ENCODE assay signal across 21 cellular contexts in genomic region chr2:224657349-224657748, GRCh38. TPM values are rescaled to one million over a fixed set of nuclear protein-coding genes. Genes with fewer than 3 reads are reported as not detected.
DNase-seq lines count a peak whose midpoint lies in the region; ATAC-seq, FAIRE-seq and TF ChIP-seq lines count a peak whose summit lies in the region.
"Had no signal": no experiment of that assay in that cellular context is flagged by ENCODE, and none has a peak within 500 bp of the region (broad histone marks: within the 10 kb centered on the region; RNA-seq: fewer than 3 reads in every experiment).

No MANE protein-coding gene starts in this region.

- H3K27me3 ChIP-seq in WERI-Rb-1 (ENCODE audit: insufficient read depth, low read depth, severe bottlenecking), result no peaks in the 10 kb centered on the region
- H3K27me3 ChIP-seq: BLaER1 treated with 17β-estradiol and CSF1 and Interleukin-3, amounts not matched to agents 10 nM and 100 nM had no signal

- DNase-seq in GM12891 (ENCODE audit: insufficient read length, low spot score) (peak; percentile 8), hypothalamus (lab: John Stamatoyannopoulos, UW) (no peak), WERI-Rb-1 (no peak)
- DNase-seq: 8988T; Calu3; CD8-positive, alpha-beta T cell; Kasumi-1; NCI-H1417; NCI-H1694 treated with DMSO at 0.1 percent for 48 hours; NCI-H446; NCI-H526; T-helper 2 cell had no signal

- TF ChIP-seq CTCF in WERI-Rb-1 (IDR thresholded peaks at IDR 0.05; ENCODE audit: low read depth, low read length), result no peak

- FAIRE-seq in GM12891 (lab: Jason Lieb, UNC), result peak; percentile 51
- FAIRE-seq: G401.6, H54 had no signal

- H3K9me3 ChIP-seq in WERI-Rb-1 (ENCODE audit: severe bottlenecking), result peaks cover 6% of the 10 kb centered on the region

- no peak for TF ChIP-seq POLR2A in GM12891 (IDR thresholded peaks at IDR 0.05; ENCODE audit: low read depth, low read length)

- no peaks in the 10 kb centered on the region for H3K36me3 ChIP-seq in WERI-Rb-1
- H3K36me3 ChIP-seq: BLaER1 treated with 17β-estradiol and CSF1 and Interleukin-3, amounts not matched to agents 10 nM and 100 nM had no signal

- ATAC-seq in GM19452 (IDR thresholded peaks at IDR 0.05; ENCODE audit: unreplicated experiment), result peak; percentile 53
- ATAC-seq in HG03175 (IDR thresholded peaks at IDR 0.05; ENCODE audit: unreplicated experiment), result peak; percentile 71
- peak; percentile 85 for ATAC-seq in HG03565 (IDR thresholded peaks at IDR 0.05; ENCODE audit: unreplicated experiment)
- ATAC-seq in HG02678 (IDR thresholded peaks at IDR 0.05; ENCODE audit: unreplicated experiment), result no peak
- ATAC-seq in HG03039 (IDR thresholded peaks at IDR 0.05; ENCODE audit: unreplicated experiment), result no peak
- ATAC-seq: CD8-positive, alpha-beta T cell; Right ventricle myocardium inferior had no signal

- no peak overlapping the region for H3K27ac ChIP-seq in WERI-Rb-1
- H3K27ac ChIP-seq: BLaER1 treated with 17β-estradiol and CSF1 and Interleukin-3, amounts not matched to agents 10 nM and 100 nM had no signal

- H3K4me3 ChIP-seq in WERI-Rb-1 (ENCODE audit: low read depth, low read length), result no peak overlapping the region
- H3K4me3 ChIP-seq: BLaER1 treated with 17β-estradiol and CSF1 and Interleukin-3, amounts not matched to agents 10 nM and 100 nM had no signal

TF ChIP-seq in GM12891, 5 proteins besides CTCF, POLR2A, EP300 and RAD21:
- no peak for TF ChIP-seq POLR2AphosphoS5 (IDR thresholded peaks at IDR 0.05; ENCODE audit: low read depth, low read length)
- peak; percentile 65 for TF ChIP-seq SPI1 (IDR thresholded peaks at IDR 0.05; ENCODE audit: low read depth, low read length)

RNA-seq across cellular contexts. Expression of gene CCDC195, which starts 58.8 kb away (rescaled TPM):
- not detected for polyA plus RNA-seq in GM12891 (2012; ENCODE audit: low read depth, missing spikeins)

Comparison
In these comparisons a context has a peak if more than half of its experiments do, and no peak if none do; other contexts are left out.
1. ATAC-seq: peak in GM19452 (single experiment), HG03175 (single experiment) and HG03565 (single experiment); none in HG02678 (single experiment) and HG03039 (single experiment).